ENCODE assay signal across 11 cellular contexts in the genomic region with DNA sequence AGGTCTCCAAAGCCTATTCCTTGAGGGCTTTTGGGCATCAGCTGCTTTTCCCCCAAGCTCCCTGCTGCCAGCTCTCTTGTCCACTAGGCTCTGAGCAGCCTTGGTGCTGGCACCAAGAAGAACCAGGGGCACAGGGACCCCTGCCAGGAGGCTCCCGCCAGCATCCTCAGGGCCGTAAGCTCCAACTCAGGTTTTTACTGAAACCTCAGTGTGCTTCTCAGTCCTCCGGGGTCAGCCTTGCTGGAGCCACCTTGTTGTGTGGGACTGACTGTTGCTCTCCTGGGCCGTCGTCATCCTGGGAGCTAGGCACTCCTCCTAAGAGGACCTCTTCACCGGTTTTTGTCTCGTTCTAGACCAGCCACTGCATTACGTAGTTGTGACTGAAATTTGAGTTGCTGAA. TPM values are rescaled to one million over a fixed set of nuclear protein-coding genes. Genes with fewer than 3 reads are reported as not detected.
DNase-seq lines count a peak whose midpoint lies in the region; ATAC-seq and TF ChIP-seq lines count a peak whose summit lies in the region.
"Had no signal": no experiment of that assay in that cellular context is flagged by ENCODE, and none has a peak within 500 bp of the region (broad histone marks: within the 10 kb centered on the region; RNA-seq: fewer than 3 reads in every experiment).

No MANE protein-coding gene starts in this region.

- H3K36me3 ChIP-seq in heart right ventricle = peaks cover 0 to 99% (median 60%) of the 10 kb centered on the region in 9 donors
- H3K36me3 ChIP-seq in lower lobe of right lung = peaks cover 83% of the 10 kb centered on the region
- peaks cover 18 to 83% (median 60%) of the 10 kb centered on the region in 4 donors for H3K36me3 ChIP-seq in upper lobe of left lung

- H3K4me1 ChIP-seq in heart right ventricle = peaks cover 0 to 14% (median 3%) of the 10 kb centered on the region in 9 donors
- peaks cover 26% of the 10 kb centered on the region for H3K4me1 ChIP-seq in lower lobe of right lung
- H3K4me1 ChIP-seq in upper lobe of left lung = peaks cover 17 to 33% (median 32%) of the 10 kb centered on the region in 4 donors

- H3K27me3 Mint-ChIP-seq in activated T-cell treated with anti-CD3 and anti-CD28 coated beads, Interleukin-2, amount 50 U/mL, for 72 hours (ENCODE audit: low read depth) = no peaks in the 10 kb centered on the region
- H3K27me3 Mint-ChIP-seq: progenitor cell of endocrine pancreas had no signal

- peaks cover 37% of the 10 kb centered on the region for H3K4me1 Mint-ChIP-seq in activated T-cell treated with anti-CD3 and anti-CD28 coated beads, Interleukin-2, amount 50 U/mL, for 72 hours (ENCODE audit: low read depth)

- H3K27ac ChIP-seq in heart right ventricle (no peak overlapping the region), lower lobe of right lung (no peak overlapping the region), upper lobe of left lung (peak overlapping the region; percentile 27 to 48 (median 40))

- 86 to 90% methylated on average over 8 of the region's 8 CpGs for WGBS in heart right ventricle, 2 donors
- WGBS in upper lobe of left lung, 2 donors = 72 to 80% methylated on average over 7 to 8 of the region's 8 CpGs

- H3K36me3 Mint-ChIP-seq in activated T-cell treated with anti-CD3 and anti-CD28 coated beads, Interleukin-2, amount 50 U/mL, for 72 hours (ENCODE audit: insufficient read depth in 2 of 2) = peaks cover 18 to 35% of the 10 kb centered on the region in 2 donors

- no peaks in the 10 kb centered on the region for H3K27me3 ChIP-seq in heart right ventricle
- H3K27me3 ChIP-seq in lower lobe of right lung (ENCODE audit: low read depth) = no peaks in the 10 kb centered on the region
- no peaks in the 10 kb centered on the region for H3K27me3 ChIP-seq in upper lobe of left lung

- H3K4me3 ChIP-seq in heart right ventricle (no peak overlapping the region), lower lobe of right lung (no peak overlapping the region), upper lobe of left lung (no peak overlapping the region)

- TF ChIP-seq EP300 in upper lobe of left lung (IDR thresholded peaks at IDR 0.05) = no peak

- ATAC-seq in Right ventricle myocardium superior (ENCODE audit: poor library complexity) (peak; percentile 13), heart right ventricle (no peak), lower lobe of right lung (peak; percentile 49 to 62), upper lobe of left lung (ENCODE audit: low FRiP score in 2 of 2) (peak; percentile 30 to 41), GM21825 (IDR thresholded peaks at IDR 0.05; ENCODE audit: unreplicated experiment) (no peak), GM19397 (IDR thresholded peaks at IDR 0.05; ENCODE audit: unreplicated experiment) (no peak)
- ATAC-seq in activated T-cell treated with anti-CD3 and anti-CD28 coated beads, Interleukin-2, amount 50 U/mL, for 72 hours (replicated peaks in 1 of 2) = no peak

- TF ChIP-seq CTCF in heart right ventricle (IDR thresholded peaks at IDR 0.05) (no peak), lower lobe of right lung (IDR thresholded peaks at IDR 0.05) (no peak), upper lobe of left lung (IDR thresholded peaks at IDR 0.05) (no peak)

- TF ChIP-seq POLR2A in upper lobe of left lung (IDR thresholded peaks at IDR 0.05) = no peak

- DNase-seq in Right ventricle myocardium superior (peak; percentile 12), heart right ventricle (no peak), lower lobe of right lung (peak; percentile 42), upper lobe of left lung (no peak), NCI-H146 treated with DMSO at 0.1 percent for 48 hours (lab: John Stamatoyannopoulos, UW; ENCODE audit: unreplicated experiment) (no peak)
- DNase-seq in activated T-cell treated with anti-CD3 and anti-CD28 coated beads, Interleukin-2, amount 50 U/mL, for 72 hours = no peak
- DNase-seq: erythroblast, NCI-H1048 had no signal

- peak overlapping the region; percentile 7 for H3K27ac Mint-ChIP-seq in activated T-cell treated with anti-CD3 and anti-CD28 coated beads, Interleukin-2, amount 50 U/mL, for 72 hours

- intact Hi-C loops in Right ventricle myocardium superior (cut with DNase I) = no loop called here
- intact Hi-C loops in heart right ventricle (cut with DNase I) = loop anchor here in 1 of 10 donors (5.0 kb wide), 1 partner anchor 47 kb away; no protein-coding TSS in a partner anchor
- intact Hi-C loops in lower lobe of right lung (cut with DNase I) = no loop called here

- peaks cover 0 to 5% of the 10 kb centered on the region in 2 donors for H3K9me3 Mint-ChIP-seq in activated T-cell treated with anti-CD3 and anti-CD28 coated beads, Interleukin-2, amount 50 U/mL, for 72 hours

- H3K9me3 ChIP-seq in heart right ventricle (peaks cover 0 to 6% (median 0%) of the 10 kb centered on the region in 11 donors), lower lobe of right lung (no peaks in the 10 kb centered on the region), upper lobe of left lung (no peaks in the 10 kb centered on the region)

- no peak overlapping the region for H3K4me3 Mint-ChIP-seq in activated T-cell treated with anti-CD3 and anti-CD28 coated beads, Interleukin-2, amount 50 U/mL, for 72 hours

RNA-seq across cellular contexts. Expression of a gene that starts 38.9 kb away (rescaled TPM):
- total RNA-seq in Right ventricle myocardium superior (20.7 TPM), heart right ventricle (10 to 100 TPM; 12.4 to 24.0 (median 17.3) TPM), lower lobe of right lung (20.7 TPM), upper lobe of left lung (10 to 100 TPM; 17.2 to 30.4 (median 22.4) TPM)
- 10 to 100 TPM; 12.5 to 19.1 TPM for polyA plus RNA-seq in heart right ventricle
- total RNA-seq in activated T-cell treated with anti-CD3 and anti-CD28 coated beads, Interleukin-2, amount 50 U/mL, for 72 hours = 10 to 100 TPM; 72.0 to 75.8 TPM

RNA-seq across cellular contexts. Expression of a gene that starts 39.1 kb away (rescaled TPM):
- total RNA-seq in Right ventricle myocardium superior = 8.8 TPM
- total RNA-seq in heart right ventricle = 10 to 100 TPM in 6 of 10 donors, 1 to 10 TPM in 4; 6.2 to 13.4 (median 10.3) TPM
- polyA plus RNA-seq in heart right ventricle = 10 to 100 TPM in 1 of 2 donors, 1 to 10 TPM in 1; 4.7 to 24.5 TPM
- total RNA-seq in activated T-cell treated with anti-CD3 and anti-CD28 coated beads, Interleukin-2, amount 50 U/mL, for 72 hours = 1 to 10 TPM; 3.8 to 5.5 TPM
- total RNA-seq in lower lobe of right lung = 7.1 TPM
- total RNA-seq in upper lobe of left lung = 10 to 100 TPM in 1 of 6 donors, 1 to 10 TPM in 5; 3.3 to 10.4 (median 4.7) TPM

Comparison
In these comparisons a context has a peak if more than half of its experiments do, and no peak if none do; other contexts are left out.
1. ATAC-seq: peak in Right ventricle myocardium superior (single experiment), lower lobe of right lung (2 of 2) and upper lobe of left lung (2 of 2); none in heart right ventricle (0 of 8), activated T-cell treated with anti-CD3 and anti-CD28 coated beads, Interleukin-2, amount 50 U/mL, for 72 hours (0 of 2), GM21825 (single experiment) and GM19397 (single experiment).
2. DNase-seq: peak in Right ventricle myocardium superior (single experiment) and lower lobe of right lung (single experiment); none in heart right ventricle (0 of 2), activated T-cell treated with anti-CD3 and anti-CD28 coated beads, Interleukin-2, amount 50 U/mL, for 72 hours (0 of 2), upper lobe of left lung (0 of 2) and NCI-H146 treated with DMSO at 0.1 percent for 48 hours (single experiment).
3. H3K27ac ChIP-seq: peak in upper lobe of left lung (4 of 4); none in heart right ventricle (0 of 10) and lower lobe of right lung (single experiment).